1 cellular context compared by ENCODE assay signal in genomic region chr22:45450931-45451651, GRCh38.
TF ChIP-seq lines count a peak whose summit lies in the region.

No MANE protein-coding gene starts in this region.

TF ChIP-seq in IMR-90, 13 proteins besides CTCF, POLR2A, EP300 and RAD21 (continued from another document):
- TF ChIP-seq CEBPB (IDR thresholded peaks at IDR 0.05; ENCODE audit: low read depth, low read length) (peak; percentile 97), FOS (IDR thresholded peaks at IDR 0.05; ENCODE audit: low read depth, low read length) (peak; percentile 33; the same call in 1 of the 2 replicates), RCOR1 (IDR thresholded peaks at IDR 0.05; ENCODE audit: insufficient replicate concordance, low read length) (no peak), BHLHE40 (IDR thresholded peaks at IDR 0.05; ENCODE audit: low read depth, low read length) (0 out of 2 replicates have a peak, but pooled peaks have one; percentile 3), NFE2L2 (IDR thresholded peaks at IDR 0.05; ENCODE audit: low read depth, low read length) (no peak)
